ENCODE assay signal across 8 cellular contexts in the genomic region with DNA sequence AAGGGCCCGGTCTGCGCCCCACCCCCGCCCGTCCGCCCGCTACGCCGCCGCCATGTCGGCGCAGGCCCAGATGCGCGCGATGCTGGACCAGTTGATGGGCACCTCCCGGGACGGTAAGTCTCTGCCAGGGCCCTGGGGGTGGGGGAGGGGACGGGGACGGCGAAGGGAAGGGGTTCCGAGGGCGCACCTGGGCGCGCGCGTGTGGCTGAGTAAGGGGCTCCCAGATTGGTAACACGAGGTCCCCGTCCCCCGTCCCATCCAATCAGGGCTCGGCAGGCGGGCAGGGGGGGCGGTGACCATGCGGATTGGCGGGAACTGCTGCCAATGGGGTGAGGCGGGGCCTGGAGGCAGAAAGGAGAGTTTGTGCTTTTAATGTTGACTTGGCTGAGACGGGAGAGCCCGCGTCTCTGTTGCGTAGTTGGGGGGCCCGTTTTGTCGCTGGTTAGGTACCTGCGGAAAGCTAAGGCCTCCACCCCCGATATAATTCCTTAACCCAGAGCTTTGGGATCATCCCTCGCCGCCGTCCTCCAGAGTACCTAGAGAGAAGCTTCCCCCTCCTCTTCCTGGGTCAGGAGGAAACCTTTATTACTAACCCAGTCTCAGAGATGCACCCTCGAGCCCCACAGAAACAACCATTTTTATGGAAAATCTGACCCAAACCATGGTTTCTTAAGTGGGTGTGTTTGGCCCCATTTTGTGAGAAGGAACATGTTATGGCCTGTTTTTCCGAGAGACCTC. TPM values are rescaled to one million over a fixed set of nuclear protein-coding genes. Genes with fewer than 3 reads are reported as not detected.
DNase-seq lines count a peak whose midpoint lies in the region; ATAC-seq and TF ChIP-seq lines count a peak whose summit lies in the region.

No MANE protein-coding gene starts in this region.

- DNase-seq in GM10266 (ENCODE audit: extremely low spot score): peak; percentile 93
- DNase-seq in NCI-H1092 treated with DMSO at 0.1 percent for 48 hours (lab: John Stamatoyannopoulos, UW): peak; percentile 98
- DNase-seq in glomerular visceral epithelial cell (ENCODE audit: extremely low spot score): peak; percentile 94
- peak; percentile 91 for DNase-seq in omental fat pad (ENCODE audit: low spot score)

- peak; percentile 75 for ATAC-seq in HG02610 (IDR thresholded peaks at IDR 0.05; ENCODE audit: unreplicated experiment)
- peak; percentile 85 for ATAC-seq in SK-N-SH treated with all-trans-retinoic acid at 6 μM for 48 hours
- ATAC-seq in omental fat pad (ENCODE audit: low FRiP score): peak; percentile 93

- TF ChIP-seq CTCF in GM10266 (IDR thresholded peaks at IDR 0.05; ENCODE audit: control insufficient read depth, insufficient read depth, low read depth, missing control alignments) (no peak), omental fat pad (IDR thresholded peaks at IDR 0.05) (no peak)

- H3K27ac Mint-ChIP-seq in activated naive CD8-positive, alpha-beta T cell: peak overlapping the region; percentile 95

- no peaks in the 10 kb centered on the region for H3K9me3 Mint-ChIP-seq in activated naive CD8-positive, alpha-beta T cell (ENCODE audit: low read depth)

- H3K27me3 Mint-ChIP-seq in activated naive CD8-positive, alpha-beta T cell: no peaks in the 10 kb centered on the region

- peak overlapping the region; percentile 91 for H3K4me3 Mint-ChIP-seq in activated naive CD8-positive, alpha-beta T cell

- H3K27ac ChIP-seq in temporal lobe (ENCODE audit: low read depth, low read length): peak overlapping the region; percentile 86

- peaks cover 12% of the 10 kb centered on the region for H3K36me3 Mint-ChIP-seq in activated naive CD8-positive, alpha-beta T cell

- peaks cover 39% of the 10 kb centered on the region for H3K4me1 Mint-ChIP-seq in activated naive CD8-positive, alpha-beta T cell (ENCODE audit: low read depth)

TF ChIP-seq in SK-N-SH treated with all-trans-retinoic acid at 6 μM for 48 hours, 23 proteins besides CTCF, POLR2A, EP300 and RAD21:
- TF ChIP-seq ZNF8 (CRISPR knock-in tag; IDR thresholded peaks at IDR 0.05) (0 out of 2 replicates have a peak, but pooled peaks have one; percentile 12), CSDC2 (CRISPR knock-in tag; IDR thresholded peaks at IDR 0.05) (no peak), ESRRG (CRISPR knock-in tag; IDR thresholded peaks at IDR 0.05) (no peak), ZFP30 (CRISPR knock-in tag; IDR thresholded peaks at IDR 0.05) (no peak), GLIS3 (CRISPR knock-in tag; IDR thresholded peaks at IDR 0.05) (peak; percentile 43; the same call in 1 of the 2 replicates)
- TF ChIP-seq, protein P1, sequence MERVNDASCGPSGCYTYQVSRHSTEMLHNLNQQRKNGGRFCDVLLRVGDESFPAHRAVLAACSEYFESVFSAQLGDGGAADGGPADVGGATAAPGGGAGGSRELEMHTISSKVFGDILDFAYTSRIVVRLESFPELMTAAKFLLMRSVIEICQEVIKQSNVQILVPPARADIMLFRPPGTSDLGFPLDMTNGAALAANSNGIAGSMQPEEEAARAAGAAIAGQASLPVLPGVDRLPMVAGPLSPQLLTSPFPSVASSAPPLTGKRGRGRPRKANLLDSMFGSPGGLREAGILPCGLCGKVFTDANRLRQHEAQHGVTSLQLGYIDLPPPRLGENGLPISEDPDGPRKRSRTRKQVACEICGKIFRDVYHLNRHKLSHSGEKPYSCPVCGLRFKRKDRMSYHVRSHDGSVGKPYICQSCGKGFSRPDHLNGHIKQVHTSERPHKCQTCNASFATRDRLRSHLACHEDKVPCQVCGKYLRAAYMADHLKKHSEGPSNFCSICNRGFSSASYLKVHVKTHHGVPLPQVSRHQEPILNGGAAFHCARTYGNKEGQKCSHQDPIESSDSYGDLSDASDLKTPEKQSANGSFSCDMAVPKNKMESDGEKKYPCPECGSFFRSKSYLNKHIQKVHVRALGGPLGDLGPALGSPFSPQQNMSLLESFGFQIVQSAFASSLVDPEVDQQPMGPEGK (CRISPR knock-in tag; IDR thresholded peaks at IDR 0.05; ENCODE audit: borderline replicate concordance): peak; percentile 51; the same call in 1 of the 2 replicates
- TF ChIP-seq, protein P2, sequence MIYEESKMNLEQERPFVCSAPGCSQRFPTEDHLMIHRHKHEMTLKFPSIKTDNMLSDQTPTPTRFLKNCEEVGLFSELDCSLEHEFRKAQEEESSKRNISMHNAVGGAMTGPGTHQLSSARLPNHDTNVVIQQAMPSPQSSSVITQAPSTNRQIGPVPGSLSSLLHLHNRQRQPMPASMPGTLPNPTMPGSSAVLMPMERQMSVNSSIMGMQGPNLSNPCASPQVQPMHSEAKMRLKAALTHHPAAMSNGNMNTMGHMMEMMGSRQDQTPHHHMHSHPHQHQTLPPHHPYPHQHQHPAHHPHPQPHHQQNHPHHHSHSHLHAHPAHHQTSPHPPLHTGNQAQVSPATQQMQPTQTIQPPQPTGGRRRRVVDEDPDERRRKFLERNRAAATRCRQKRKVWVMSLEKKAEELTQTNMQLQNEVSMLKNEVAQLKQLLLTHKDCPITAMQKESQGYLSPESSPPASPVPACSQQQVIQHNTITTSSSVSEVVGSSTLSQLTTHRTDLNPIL (CRISPR knock-in tag; IDR thresholded peaks at IDR 0.05; ENCODE audit: low read depth): 0 out of 2 replicates have a peak, but pooled peaks have one; percentile 27

RNA-seq across cellular contexts. Expression of a gene that starts 0.7 kb away (rescaled TPM):
- 10 to 100 TPM; 46.6 to 78.9 (median 61.1) TPM for total RNA-seq in omental fat pad
- 48.4 TPM for total RNA-seq in temporal lobe

RNA-seq across cellular contexts. Expression of a gene that starts 19.2 kb away (rescaled TPM):
- total RNA-seq in omental fat pad: 10 to 100 TPM in 3 of 4 donors, 1 to 10 TPM in 1; 4.1 to 23.6 (median 13.7) TPM
- total RNA-seq in temporal lobe: 4.9 TPM

Comparison
In these comparisons a context has a peak if more than half of its experiments do, and no peak if none do; other contexts are left out.
1. Peak in every context shown above with its lines: DNase-seq, ATAC-seq and H3K27ac ChIP-seq.